Comparison of ENCODE assay signal across 27 cellular contexts in the genomic region with DNA sequence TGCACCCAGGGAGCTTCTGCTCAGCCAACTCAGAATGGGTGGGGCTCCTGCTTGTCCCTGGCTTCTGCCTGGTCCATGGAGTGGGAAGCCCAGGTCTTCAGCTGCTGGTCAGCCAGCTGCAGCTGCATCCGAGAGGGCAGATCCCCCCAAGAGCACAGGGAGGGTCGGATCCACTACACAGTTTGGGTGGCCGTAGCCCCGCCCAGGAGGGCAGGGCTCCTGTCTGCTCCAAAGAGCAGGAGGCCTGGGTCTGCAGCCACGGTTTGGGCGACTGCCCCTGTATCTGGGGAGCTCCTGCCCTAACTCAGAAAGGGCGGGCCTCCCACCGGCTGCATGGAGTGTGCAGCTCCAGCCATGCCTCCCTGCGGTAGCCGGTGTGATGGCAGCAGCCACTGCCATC.
DNase-seq lines count a peak whose midpoint lies in the region; ATAC-seq and TF ChIP-seq lines count a peak whose summit lies in the region.
"Had no signal": no experiment of that assay in that cellular context is flagged by ENCODE, and none has a peak within 500 bp of the region (broad histone marks: within the 10 kb centered on the region; RNA-seq: fewer than 3 reads in every experiment).

No MANE protein-coding gene starts in this region.

- WGBS in endodermal cell (ENCODE audit: insufficient coverage in 1 of 2, insufficient read length in 1 of 2), 2 experiments, result 88 to 100% methylated on average over 2 to 10 of the region's 10 CpGs
- no CpG with 5 or more reads among the region's 10 CpGs for WGBS in trophoblast cell (ENCODE audit: extremely low coverage, insufficient coverage, insufficient read length)

- intact Hi-C loops in left cardiac atrium (cut with DNase I), result no loop called here
- intact Hi-C loops in Right ventricle myocardium superior (cut with DNase I), result no loop called here
- intact Hi-C loops in upper lobe of right lung (cut with DNase I), result no loop called here
- intact Hi-C loops in A673 (cut with micrococcal nuclease; ENCODE audit: unreplicated experiment), result no loop called here

- no peak for TF ChIP-seq CTCF in endodermal cell (conservative IDR thresholded peaks at IDR 0.05)
- no peak for TF ChIP-seq CTCF in upper lobe of right lung (IDR thresholded peaks at IDR 0.05)
- no peak for TF ChIP-seq CTCF in A673 (conservative IDR thresholded peaks at IDR 0.05; ENCODE audit: low read depth, low read length)

- no peak overlapping the region for H3K4me2 ChIP-seq in trophoblast cell (ENCODE audit: low read length)
- H3K4me2 ChIP-seq: A549, BLaER1 had no signal

- DNase-seq in left cardiac atrium, result peak; percentile 11
- DNase-seq in Right ventricle myocardium superior, result no peak
- DNase-seq in endodermal cell, result peak; percentile 35
- DNase-seq in trophoblast cell, result no peak
- DNase-seq in upper lobe of right lung, result peak; percentile 20
- DNase-seq in hippocampal formation (lab: John Stamatoyannopoulos, UW), result no peak
- DNase-seq in A673 (ENCODE audit: low spot score), result no peak
- DNase-seq: ACHN; BE2C; C1 segment of cervical spinal cord; CD4-positive, alpha-beta memory T cell; CD4-positive, CD25-positive, alpha-beta regulatory T cell; COR-L47; DMS 273 treated with DMSO at 0.1 percent for 48 hours; DMS153; DMS53; DMS79; DND-41; EL; GDM1 had no signal

- no peaks in the 10 kb centered on the region for H3K4me1 ChIP-seq in endodermal cell (ENCODE audit: control insufficient read depth, insufficient read depth, low read length)
- no peaks in the 10 kb centered on the region for H3K4me1 ChIP-seq in trophoblast cell (ENCODE audit: control insufficient read depth in 1 of 2, insufficient read depth in 2 of 2, low read length in 2 of 2)
- no peaks in the 10 kb centered on the region for H3K4me1 ChIP-seq in upper lobe of right lung
- H3K4me1 ChIP-seq in A673 (ENCODE audit: insufficient read depth, low read length, poor library complexity, severe bottlenecking), result no peaks in the 10 kb centered on the region
- H3K4me1 ChIP-seq: A549, BE2C, BLaER1 had no signal

- H3K9ac ChIP-seq in endodermal cell (ENCODE audit: extremely low read depth, low read length, poor library complexity, severe bottlenecking), result no peak overlapping the region
- H3K9ac ChIP-seq in trophoblast cell (ENCODE audit: low read length), result no peak overlapping the region
- H3K9ac ChIP-seq: BLaER1 had no signal

- ATAC-seq in left cardiac atrium, result no peak
- ATAC-seq in Right ventricle myocardium superior (ENCODE audit: poor library complexity), result no peak
- ATAC-seq in upper lobe of right lung, result no peak
- ATAC-seq in HG02870 (IDR thresholded peaks at IDR 0.05; ENCODE audit: unreplicated experiment), result no peak
- ATAC-seq: A549, GM12878 had no signal

- H3K36me3 ChIP-seq in endodermal cell (ENCODE audit: control insufficient read depth, insufficient read depth, low read length) (no peaks in the 10 kb centered on the region), trophoblast cell (ENCODE audit: control insufficient read depth in 1 of 2, insufficient read depth in 2 of 2, low read length in 2 of 2) (no peaks in the 10 kb centered on the region), upper lobe of right lung (no peaks in the 10 kb centered on the region), A673 (ENCODE audit: insufficient read depth, low read length, poor library complexity, severe bottlenecking) (no peaks in the 10 kb centered on the region)
- H3K36me3 ChIP-seq: BE2C, BLaER1 had no signal

- BruUV-seq in A673 (replicated peaks; lab: Mats Ljungman, UMichigan), result no TSS peak

- no peaks in the 10 kb centered on the region for H3K79me1 ChIP-seq in trophoblast cell (ENCODE audit: low read length)

- H4K91ac ChIP-seq in trophoblast cell (ENCODE audit: low read depth, low read length), result no peak overlapping the region

- no peak overlapping the region for H3K14ac ChIP-seq in trophoblast cell (ENCODE audit: low read length)

- no peak overlapping the region for H2AK5ac ChIP-seq in trophoblast cell (ENCODE audit: low read length)

- H3K9me3 ChIP-seq in endodermal cell (ENCODE audit: control insufficient read depth, low read length) (no peaks in the 10 kb centered on the region), trophoblast cell (ENCODE audit: insufficient read depth, low read depth, low read length) (no peaks in the 10 kb centered on the region), upper lobe of right lung (no peaks in the 10 kb centered on the region), A673 (ENCODE audit: low read depth, low read length, poor library complexity, severe bottlenecking) (peaks cover 7% of the 10 kb centered on the region)
- H3K9me3 ChIP-seq: A549, BE2C had no signal

- peak overlapping the region; percentile 54 for H4K12ac ChIP-seq in trophoblast cell (ENCODE audit: low read depth, low read length)

- H3K27ac ChIP-seq in endodermal cell (ENCODE audit: low read depth, low read length) (no peak overlapping the region), trophoblast cell (ENCODE audit: low read depth, low read length) (no peak overlapping the region), upper lobe of right lung (no peak overlapping the region), A673 (ENCODE audit: low read depth, low read length, poor library complexity, severe bottlenecking) (no peak overlapping the region)
- H3K27ac ChIP-seq: 22Rv1, A549, BLaER1 had no signal

- H4K8ac ChIP-seq in trophoblast cell (ENCODE audit: low read depth, low read length), result no peak overlapping the region

- H3K27me3 Mint-ChIP-seq in endodermal cell (ENCODE audit: insufficient read depth), result no peaks in the 10 kb centered on the region
- H3K27me3 Mint-ChIP-seq: CD4-positive, alpha-beta memory T cell; CD4-positive, CD25-positive, alpha-beta regulatory T cell had no signal

- no peak overlapping the region for H2BK5ac ChIP-seq in trophoblast cell (ENCODE audit: low read depth, low read length, poor library complexity)

- no peak overlapping the region for H2AFZ ChIP-seq in trophoblast cell (ENCODE audit: insufficient read depth, low read length, poor library complexity)

- no peak overlapping the region for H3K18ac ChIP-seq in trophoblast cell (ENCODE audit: low read length)

- no peaks in the 10 kb centered on the region for H3K4me1 Mint-ChIP-seq in endodermal cell
- H3K4me1 Mint-ChIP-seq: CD14-positive monocyte; CD4-positive, alpha-beta memory T cell; CD4-positive, CD25-positive, alpha-beta regulatory T cell; CD8-positive, alpha-beta memory T cell had no signal

- no peaks in the 10 kb centered on the region for H3K36me3 Mint-ChIP-seq in endodermal cell (ENCODE audit: low read depth)
- H3K36me3 Mint-ChIP-seq: CD14-positive monocyte; CD4-positive, alpha-beta memory T cell; CD4-positive, CD25-positive, alpha-beta regulatory T cell; CD8-positive, alpha-beta memory T cell had no signal

- H3K4me3 ChIP-seq in endodermal cell (ENCODE audit: low read length) (no peak overlapping the region), trophoblast cell (ENCODE audit: low read depth, low read length) (no peak overlapping the region), upper lobe of right lung (no peak overlapping the region), A673 (ENCODE audit: low read depth, low read length, poor library complexity, severe bottlenecking) (no peak overlapping the region)
- H3K4me3 ChIP-seq: A549, BLaER1, GM12878 had no signal

- POLR2A ChIA-PET in A673 (lab: Charles Lee; ENCODE audit: low non-redundant PET), result no interaction called here

- no peak overlapping the region for H2BK120ac ChIP-seq in trophoblast cell (ENCODE audit: insufficient read depth, low read length, poor library complexity)

- no peak overlapping the region for H3K4me3 Mint-ChIP-seq in endodermal cell
- H3K4me3 Mint-ChIP-seq: CD14-positive monocyte; CD4-positive, alpha-beta memory T cell; CD4-positive, CD25-positive, alpha-beta regulatory T cell; CD8-positive, alpha-beta memory T cell had no signal

- no peak overlapping the region for H3K23ac ChIP-seq in trophoblast cell (ENCODE audit: low read length)

- no peaks in the 10 kb centered on the region for H3K79me2 ChIP-seq in trophoblast cell (ENCODE audit: control insufficient read depth, insufficient read depth, low read length, poor library complexity)

- CTCF ChIA-PET in A673 (lab: Charles Lee), result no interaction called here

- no peak overlapping the region for H3K4ac ChIP-seq in trophoblast cell (ENCODE audit: low read depth, low read length)

- no peak overlapping the region for H2BK12ac ChIP-seq in trophoblast cell (ENCODE audit: low read length)

- H3K27me3 ChIP-seq in endodermal cell (ENCODE audit: control insufficient read depth, insufficient read depth, low read length, poor library complexity, severe bottlenecking) (no peaks in the 10 kb centered on the region), trophoblast cell (ENCODE audit: insufficient read depth, low read length) (no peaks in the 10 kb centered on the region), upper lobe of right lung (no peaks in the 10 kb centered on the region), A673 (replicated peaks; ENCODE audit: insufficient read depth, low read depth, low read length, poor library complexity) (no peaks in the 10 kb centered on the region)
- H3K27me3 ChIP-seq: BE2C, BLaER1 had no signal

- peaks cover 51% of the 10 kb centered on the region for H3K9me3 Mint-ChIP-seq in endodermal cell

- H3K27ac Mint-ChIP-seq in endodermal cell, result no peak overlapping the region
- H3K27ac Mint-ChIP-seq: CD14-positive monocyte; CD4-positive, CD25-positive, alpha-beta regulatory T cell; CD8-positive, alpha-beta memory T cell had no signal

Comparison
In these comparisons a context has a peak if more than half of its experiments do, and no peak if none do; other contexts are left out.
1. DNase-seq: peak in left cardiac atrium (single experiment), endodermal cell (single experiment) and upper lobe of right lung (single experiment); none in Right ventricle myocardium superior (single experiment), trophoblast cell (0 of 2), hippocampal formation (0 of 2) and A673 (single experiment).